7 cellular contexts compared by ENCODE assay signal in genomic region chr17:67326959-67327745, GRCh38. TPM values are rescaled to one million over a fixed set of nuclear protein-coding genes. Genes with fewer than 3 reads are reported as not detected.
DNase-seq lines count a peak whose midpoint lies in the region; TF ChIP-seq lines count a peak whose summit lies in the region.
"Not testable (repeated sequence)": the region's sequence is repeated elsewhere in the genome, so short reads cannot be mapped to it uniquely, and the experiment has no call there.

No MANE protein-coding gene starts in this region.

- H3K23ac ChIP-seq in mesendoderm (ENCODE audit: low read length); trophoblast cell (ENCODE audit: low read length): not testable (repeated sequence)

- H3K14ac ChIP-seq in trophoblast cell (ENCODE audit: low read length) = not testable (repeated sequence)

- not testable (repeated sequence) for H3K4ac ChIP-seq in mesendoderm (ENCODE audit: low read depth, low read length); trophoblast cell (ENCODE audit: low read depth, low read length)

- not testable (repeated sequence) for H2AFZ ChIP-seq in trophoblast cell (ENCODE audit: insufficient read depth, low read length, poor library complexity)

- H2AK5ac ChIP-seq in mesendoderm (ENCODE audit: low read length); trophoblast cell (ENCODE audit: low read length): not testable (repeated sequence)

- H4K8ac ChIP-seq in mesendoderm (ENCODE audit: low read depth, low read length); trophoblast cell (ENCODE audit: low read depth, low read length): not testable (repeated sequence)

- not testable (repeated sequence) for H3K4me1 ChIP-seq in right atrium auricular region; mesendoderm (ENCODE audit: control insufficient read depth, low read depth, low read length); trophoblast cell (ENCODE audit: control insufficient read depth in 1 of 2, insufficient read depth in 2 of 2, low read length in 2 of 2)

- not testable (repeated sequence) for H2BK120ac ChIP-seq in mesendoderm (ENCODE audit: low read depth, low read length); trophoblast cell (ENCODE audit: insufficient read depth, low read length, poor library complexity)

- H3K9ac ChIP-seq in mesendoderm (ENCODE audit: low read length); trophoblast cell (ENCODE audit: low read length): not testable (repeated sequence)

- not testable (repeated sequence) for H3K4me2 ChIP-seq in mesendoderm (ENCODE audit: low read length); trophoblast cell (ENCODE audit: low read length)

- not testable (repeated sequence) for H2BK5ac ChIP-seq in mesendoderm (ENCODE audit: low read length); trophoblast cell (ENCODE audit: low read depth, low read length, poor library complexity)

- not testable (repeated sequence) for TF ChIP-seq CTCF in right atrium auricular region (IDR thresholded peaks at IDR 0.05)

- no CpG with 5 or more reads among the region's 13 CpGs for WGBS in mesendoderm (ENCODE audit: extremely low coverage, insufficient coverage, low lambda C conversion rate)
- no CpG with 5 or more reads among the region's 13 CpGs for WGBS in trophoblast cell (ENCODE audit: extremely low coverage, insufficient coverage, insufficient read length)

- H4K5ac ChIP-seq in mesendoderm (ENCODE audit: low read length) = not testable (repeated sequence)

- H3K9me3 ChIP-seq in right atrium auricular region; trophoblast cell (ENCODE audit: insufficient read depth, low read depth, low read length): not testable (repeated sequence)

- H3K79me1 ChIP-seq in mesendoderm (ENCODE audit: low read length); trophoblast cell (ENCODE audit: low read length): not testable (repeated sequence)

- H3K4me3 ChIP-seq in right atrium auricular region; mesendoderm (ENCODE audit: low read length); trophoblast cell (ENCODE audit: low read depth, low read length): not testable (repeated sequence)

- not testable (repeated sequence) for H4K91ac ChIP-seq in trophoblast cell (ENCODE audit: low read depth, low read length)

- H2BK12ac ChIP-seq in trophoblast cell (ENCODE audit: low read length) = not testable (repeated sequence)

- H3K56ac ChIP-seq in mesendoderm (ENCODE audit: low read length) = not testable (repeated sequence)

- peak; percentile 12 for DNase-seq in ELF-1 (ENCODE audit: low read depth, low spot score)
- peak; percentile 94 for DNase-seq in NCI-H524 treated with DMSO at 0.1 percent for 48 hours (lab: John Stamatoyannopoulos, UW)
- peak; percentile 95 for DNase-seq in NCI-H82 treated with DMSO at 0.1 percent for 48 hours (lab: John Stamatoyannopoulos, UW; ENCODE audit: unreplicated experiment)
- peak; percentile 18 for DNase-seq in activated CD8-positive, alpha-beta memory T cell treated with anti-CD3 and anti-CD28 coated beads, Interleukin-2, amount 50 U/mL, for 48 hours
- peak; percentile 13 for DNase-seq in right atrium auricular region (ENCODE audit: low spot score)
- peak; percentile 38 for DNase-seq in mesendoderm
- peak; percentile 73 to 76 for DNase-seq in trophoblast cell

- not testable (repeated sequence) for H3K79me2 ChIP-seq in mesendoderm (ENCODE audit: control insufficient read depth, insufficient read depth, low read length); trophoblast cell (ENCODE audit: control insufficient read depth, insufficient read depth, low read length, poor library complexity)

- H3K18ac ChIP-seq in mesendoderm (ENCODE audit: low read length); trophoblast cell (ENCODE audit: low read length): not testable (repeated sequence)

- H3K36me3 ChIP-seq in right atrium auricular region; mesendoderm (ENCODE audit: control insufficient read depth, insufficient read depth, low read length); trophoblast cell (ENCODE audit: control insufficient read depth in 1 of 2, insufficient read depth in 2 of 2, low read length in 2 of 2): not testable (repeated sequence)

- not testable (repeated sequence) for H2BK15ac ChIP-seq in mesendoderm (replicated peaks; ENCODE audit: low read depth)

- not testable (repeated sequence) for H4K12ac ChIP-seq in trophoblast cell (ENCODE audit: low read depth, low read length)

- H3K27me3 ChIP-seq in right atrium auricular region; mesendoderm (ENCODE audit: insufficient read depth, low read length, poor library complexity); trophoblast cell (ENCODE audit: insufficient read depth, low read length): not testable (repeated sequence)

- H3K27ac ChIP-seq in right atrium auricular region; mesendoderm (ENCODE audit: low read depth, low read length); trophoblast cell (ENCODE audit: low read depth, low read length): not testable (repeated sequence)

RNA-seq across cellular contexts. Expression of gene PSMD12, which starts 39.2 kb away (rescaled TPM):
- 10 to 100 TPM; 20.0 to 31.1 TPM for total RNA-seq in right atrium auricular region
- 86.5 TPM for polyA plus RNA-seq in mesendoderm (2013, experiment 1 of 2)
- polyA plus RNA-seq in mesendoderm (2013, experiment 2 of 2) = 87.8 TPM
- 90.4 and 95.6 TPM in 2 replicates for polyA plus RNA-seq in trophoblast cell (2013)

RNA-seq across cellular contexts. Expression of gene PITPNC1, which starts 49.9 kb away (rescaled TPM):
- total RNA-seq in right atrium auricular region = 10 to 100 TPM; 12.5 to 18.1 TPM
- polyA plus RNA-seq in mesendoderm (2013, experiment 1 of 2) = 54.2 TPM
- 52.1 TPM for polyA plus RNA-seq in mesendoderm (2013, experiment 2 of 2)
- 17.5 and 17.8 TPM in 2 replicates for polyA plus RNA-seq in trophoblast cell (2013)

Comparison
In these comparisons a context has a peak if more than half of its experiments do, and no peak if none do; other contexts are left out.
1. DNase-seq: peak in every context shown above with its lines; median percentile 95 in NCI-H82 treated with DMSO at 0.1 percent for 48 hours; 94 in NCI-H524 treated with DMSO at 0.1 percent for 48 hours; 74 in trophoblast cell; 38 in mesendoderm; 18 in activated CD8-positive, alpha-beta memory T cell treated with anti-CD3 and anti-CD28 coated beads, Interleukin-2, amount 50 U/mL, for 48 hours; 13 in right atrium auricular region; 12 in ELF-1.